ENCODE assay signal across 19 cellular contexts in genomic region chr3:42019144-42019952, GRCh38. TPM values are rescaled to one million over a fixed set of nuclear protein-coding genes. Genes with fewer than 3 reads are reported as not detected.
A peak's percentile ranks its signal among the peaks of the same experiment; 100 is the strongest.
DNase-seq lines count a peak whose midpoint lies in the region; ATAC-seq and TF ChIP-seq lines count a peak whose summit lies in the region.
"Had no signal": no experiment of that assay in that cellular context is flagged by ENCODE, and none has a peak within 500 bp of the region (broad histone marks: within the 10 kb centered on the region; RNA-seq: fewer than 3 reads in every experiment).

No MANE protein-coding gene starts in this region.

- DNase-seq in RWPE2 (ENCODE audit: low spot score) (no peak), right cardiac atrium (no peak), NCI-H1436 treated with DMSO at 0.1 percent for 48 hours (lab: John Stamatoyannopoulos, UW) (no peak)
- no peak for DNase-seq in activated naive CD4-positive, alpha-beta T cell treated with anti-CD3 and anti-CD28 coated beads, Interleukin-2, amount 50 U/mL, for 16 hours
- DNase-seq in activated naive CD4-positive, alpha-beta T cell treated with Interleukin-2 at 50 U/mL for 16 hours = no peak
- DNase-seq: activated CD4-positive, alpha-beta T cell treated with anti-CD3 and anti-CD28 coated beads, Interleukin-2, amount 50 U/mL, for 4 hours; activated gamma-delta T cell treated with Interleukin-2 at 50 U/mL for 16 hours; lower lobe of right lung; MG63; NCI-H2171; stimulated activated CD4-positive, alpha-beta T cell treated with anti-CD3 and anti-CD28 coated beads, Interleukin-4, amount 100 ng/mL, for 24 hours; stimulated activated naive CD4-positive, alpha-beta T cell treated with Interleukin-2 at 50 U/mL for 16 hours had no signal

- H3K36me3 ChIP-seq in HEK293 (ENCODE audit: control insufficient read depth in 2 of 2, insufficient read depth in 1 of 2, low read length in 2 of 2) (no peaks in the 10 kb centered on the region), RWPE2 (ENCODE audit: low read depth) (no peaks in the 10 kb centered on the region), skeletal muscle satellite cell (ENCODE audit: insufficient read depth, low read length) (no peaks in the 10 kb centered on the region)
- H3K36me3 ChIP-seq: cardiac muscle cell, HAP-1, lower lobe of right lung, MG63 had no signal

- ATAC-seq in RWPE2 (ENCODE audit: low read depth) (no peak), right cardiac atrium (no peak), HG03175 (IDR thresholded peaks at IDR 0.05; ENCODE audit: unreplicated experiment) (no peak)
- ATAC-seq: lower lobe of right lung had no signal

- 51% methylated on average over 6 of the region's 6 CpGs for WGBS in right cardiac atrium

- peak overlapping the region; percentile 75 for H3K4me2 ChIP-seq in skeletal muscle satellite cell (ENCODE audit: low read length)

- intact Hi-C loops in right cardiac atrium (cut with DNase I) = loop anchor here in 1 of 4 donors (10.0 kb wide), 1 partner anchor 175 kb away; no protein-coding TSS in a partner anchor

- H3K4me3 ChIP-seq in HEK293 (ENCODE audit: low read depth, low read length) = no peak overlapping the region
- no peak overlapping the region for H3K4me3 ChIP-seq in RWPE2 (ENCODE audit: severe bottlenecking)
- H3K4me3 ChIP-seq in right cardiac atrium (ENCODE audit: low read length) = no peak overlapping the region
- H3K4me3 ChIP-seq in skeletal muscle satellite cell (ENCODE audit: low read length) = no peak overlapping the region
- H3K4me3 ChIP-seq: cardiac muscle cell, HAP-1, lower lobe of right lung, MG63 had no signal

- CTCF ChIA-PET in HEK293 (lab: Yijun Ruan, JAX) = interaction anchor here (1.2 kb wide), 1 partner anchor 34 kb away, joined by 3 read pairs; no protein-coding TSS in a partner anchor

- H3K9me3 ChIP-seq in HEK293 (ENCODE audit: control insufficient read depth, insufficient read depth, low read depth, low read length) (no peaks in the 10 kb centered on the region), RWPE2 (ENCODE audit: severe bottlenecking) (no peaks in the 10 kb centered on the region), right cardiac atrium (ENCODE audit: control insufficient read depth, low read length) (no peaks in the 10 kb centered on the region), skeletal muscle satellite cell (replicated peaks; ENCODE audit: low read length) (no peaks in the 10 kb centered on the region)
- H3K9me3 ChIP-seq: HAP-1, lower lobe of right lung, MG63 had no signal

- TF ChIP-seq CTCF in HEK293 (tag by site-specific recombination; IDR thresholded peaks at IDR 0.05) = no peak
- no peak for TF ChIP-seq CTCF in RWPE2 (IDR thresholded peaks at IDR 0.05; ENCODE audit: poor library complexity, severe bottlenecking)

- H3K27me3 ChIP-seq in RWPE2 (ENCODE audit: insufficient read depth, poor library complexity, severe bottlenecking) (no peaks in the 10 kb centered on the region), right cardiac atrium (ENCODE audit: control insufficient read depth, insufficient read depth) (no peaks in the 10 kb centered on the region), skeletal muscle satellite cell (ENCODE audit: control insufficient read depth, insufficient read depth, low read length) (no peaks in the 10 kb centered on the region)
- H3K27me3 ChIP-seq: cardiac muscle cell, MG63 had no signal

- H3K9ac ChIP-seq in skeletal muscle satellite cell (ENCODE audit: low read depth, low read length) = no peak overlapping the region
- H3K9ac ChIP-seq: parathyroid adenoma had no signal

- H3K27ac ChIP-seq in HEK293 (ENCODE audit: extremely low read depth, low read depth, low read length) = no peak overlapping the region
- peak overlapping the region; percentile 86 for H3K27ac ChIP-seq in RWPE2 (ENCODE audit: poor library complexity, severe bottlenecking)
- H3K27ac ChIP-seq in right cardiac atrium (ENCODE audit: low read length) = peak overlapping the region; percentile 48
- H3K27ac ChIP-seq: cardiac muscle cell, HL-60, lower lobe of right lung, parathyroid adenoma had no signal

- H3K4me1 ChIP-seq in HEK293 (ENCODE audit: control insufficient read depth, insufficient read depth, low read length) (peaks cover 2% of the 10 kb centered on the region; the same call in 1 of the 2 replicates), RWPE2 (ENCODE audit: insufficient read depth, poor library complexity, severe bottlenecking) (peaks cover 45% of the 10 kb centered on the region), right cardiac atrium (ENCODE audit: control insufficient read depth, insufficient read depth, low read length) (peaks cover 7% of the 10 kb centered on the region), skeletal muscle satellite cell (ENCODE audit: control insufficient read depth, insufficient read depth, low read length) (peaks cover 53% of the 10 kb centered on the region)

- POLR2A ChIA-PET in HEK293 (lab: Yijun Ruan, JAX) = no interaction called here

TF ChIP-seq in HEK293, 187 proteins besides CTCF, POLR2A, EP300 and RAD21:
- peak; percentile 58 for TF ChIP-seq OSR2 (tag by site-specific recombination; IDR thresholded peaks at IDR 0.05)
- no peak for TF ChIP-seq MEIS1 (CRISPR knock-in tag; IDR thresholded peaks at IDR 0.05; ENCODE audit: borderline replicate concordance)
- TF ChIP-seq ZNF626 (tag by site-specific recombination; IDR thresholded peaks at IDR 0.05) = no peak
- TF ChIP-seq ZBTB8A (tag by site-specific recombination; IDR thresholded peaks at IDR 0.05) = no peak

RNA-seq across cellular contexts. Expression of gene ULK4, which starts 57.4 kb away (rescaled TPM):
- 10 to 100 TPM; 13.8 to 22.4 (median 19.4) TPM for total RNA-seq in right cardiac atrium
- polyA plus RNA-seq in right cardiac atrium = 13.9 TPM
- 11.8 and 29.4 TPM in 2 replicates for total RNA-seq in skeletal muscle satellite cell (2012; rRNA removed)
